In the genomic region with DNA sequence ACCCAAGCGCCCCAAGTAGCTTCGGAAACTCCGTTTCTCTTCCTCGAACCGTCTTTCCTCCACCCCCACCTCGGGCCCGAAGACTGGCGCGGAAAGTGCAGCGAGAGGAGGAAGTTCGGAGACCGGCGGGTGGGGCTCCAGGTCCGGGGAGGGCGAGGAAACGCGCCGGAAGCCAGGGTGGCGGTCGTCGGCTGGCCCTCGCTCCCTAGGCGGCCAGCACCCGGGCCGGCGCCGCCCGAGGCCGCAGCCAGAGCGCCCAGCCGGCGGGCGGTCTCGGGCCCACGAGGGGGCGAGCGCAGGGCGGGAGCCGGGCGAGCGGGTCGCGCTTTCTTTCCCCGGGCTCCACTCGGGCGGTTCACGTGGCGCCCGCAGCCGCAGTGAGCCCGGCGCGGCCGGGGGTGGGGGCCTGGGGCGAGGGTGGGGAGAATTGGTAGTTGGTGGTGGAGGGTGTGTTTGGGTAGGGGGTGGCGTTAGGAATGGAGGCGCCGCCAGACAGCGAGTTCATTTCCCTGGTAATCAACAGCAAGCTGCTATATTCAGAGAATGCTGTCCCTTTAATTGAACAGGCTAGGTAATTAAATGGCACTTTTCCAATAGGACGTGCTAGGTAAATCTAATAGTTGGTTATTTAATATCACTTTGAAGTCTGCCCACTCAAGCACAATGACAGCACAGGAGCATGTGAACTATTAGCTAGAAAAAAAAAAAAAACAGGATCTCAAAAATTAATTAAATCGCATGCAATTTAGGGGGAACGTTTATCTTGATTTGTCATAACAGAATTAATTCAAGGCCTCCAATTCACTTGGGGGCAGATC, we compare ENCODE assay signal across 7 cellular contexts. TPM values are rescaled to one million over a fixed set of nuclear protein-coding genes. Genes with fewer than 3 reads are reported as not detected.
DNase-seq lines count a peak whose midpoint lies in the region; ATAC-seq and TF ChIP-seq lines count a peak whose summit lies in the region.

No MANE protein-coding gene starts in this region.

- CTCF ChIA-PET in activated B cell treated with CpG ODN at 0.5 μM for 24 hours (lab: Charles Lee) = interaction anchor here (0.6 to 2.0 kb wide), 6 partner anchors 9 to 619 kb away, joined by 3 to 12 read pairs (median 8); no protein-coding TSS in a partner anchor

- peak overlapping the region; percentile 63 for H3K4me3 ChIP-seq in kidney epithelial cell (ENCODE audit: low read depth, low read length)

- intact Hi-C loops in activated B cell treated with CpG ODN at 0.5 μM for 24 hours (cut with micrococcal nuclease) = loop anchor here (2.0 to 10.0 kb wide), 2 partner anchors 281 to 719 kb away; no protein-coding TSS in a partner anchor

- H3K27me3 ChIP-seq in kidney epithelial cell (ENCODE audit: control insufficient read depth, insufficient read depth, low read length) = no peaks in the 10 kb centered on the region

- H3K27me3 Mint-ChIP-seq in activated B cell treated with CpG ODN at 0.5 μM for 24 hours = no peaks in the 10 kb centered on the region

- POLR2A ChIA-PET in activated B cell treated with CpG ODN at 0.5 μM for 24 hours (lab: Charles Lee) = interaction anchor here (0.6 to 2.9 kb wide), 14 partner anchors 9 to 1350 kb away, joined by 3 to 20 read pairs (median 4); partner anchors contain the start of genes HS2ST1, PKN2 and SELENOF

- H3K36me3 ChIP-seq in kidney epithelial cell (ENCODE audit: control insufficient read depth, insufficient read depth, low read length) = no peaks in the 10 kb centered on the region

- H3K36me3 Mint-ChIP-seq in activated B cell treated with CpG ODN at 0.5 μM for 24 hours (ENCODE audit: low read depth) = peaks cover 25% of the 10 kb centered on the region

- H3K4me3 Mint-ChIP-seq in activated B cell treated with CpG ODN at 0.5 μM for 24 hours = peak overlapping the region; percentile 89

- peaks cover 61% of the 10 kb centered on the region for H3K4me1 Mint-ChIP-seq in activated B cell treated with CpG ODN at 0.5 μM for 24 hours

- peak; percentile 53 for ATAC-seq in GM18502 (IDR thresholded peaks at IDR 0.05; ENCODE audit: poor library complexity, unreplicated experiment)
- peak; percentile 58 for ATAC-seq in HG02642 (IDR thresholded peaks at IDR 0.05; ENCODE audit: poor library complexity, unreplicated experiment)
- peak; percentile 65 for ATAC-seq in activated B cell treated with CpG ODN at 0.5 μM for 24 hours (ENCODE audit: low read depth)

- H3K27ac Mint-ChIP-seq in activated B cell treated with CpG ODN at 0.5 μM for 24 hours = peak overlapping the region; percentile 93

- TF ChIP-seq CTCF in activated B cell treated with CpG ODN at 0.5 μM for 24 hours (IDR thresholded peaks at IDR 0.05) = no peak
- TF ChIP-seq CTCF in kidney epithelial cell (IDR thresholded peaks at IDR 0.05; ENCODE audit: insufficient read depth, low read length, poor library complexity, severe bottlenecking) = no peak

- DNase-seq in NCI-H146 (lab: John Stamatoyannopoulos, UW) (peak; percentile 70), activated B cell treated with CpG ODN at 0.5 μM for 24 hours (peak; percentile 69), cerebellar cortex (ENCODE audit: low spot score) (peak; percentile 48), kidney epithelial cell (ENCODE audit: low read depth) (no peak)
- peak; percentile 65 for DNase-seq in stimulated activated CD4-positive, alpha-beta T cell treated with anti-CD3 and anti-CD28 coated beads, Interleukin-2, amount 100 ng/mL, for 24 hours

- H3K9me3 Mint-ChIP-seq in activated B cell treated with CpG ODN at 0.5 μM for 24 hours = no peaks in the 10 kb centered on the region

RNA-seq across cellular contexts. Expression of gene LMO4, which starts 6.7 kb away (rescaled TPM):
- 31.2 and 37.1 TPM in 2 replicates for total RNA-seq in activated B cell treated with CpG ODN at 0.5 μM for 24 hours
- total RNA-seq in kidney epithelial cell = 38.7 and 43.5 TPM in 2 replicates
